ENCODE assay signal across 8 cellular contexts in the genomic region with DNA sequence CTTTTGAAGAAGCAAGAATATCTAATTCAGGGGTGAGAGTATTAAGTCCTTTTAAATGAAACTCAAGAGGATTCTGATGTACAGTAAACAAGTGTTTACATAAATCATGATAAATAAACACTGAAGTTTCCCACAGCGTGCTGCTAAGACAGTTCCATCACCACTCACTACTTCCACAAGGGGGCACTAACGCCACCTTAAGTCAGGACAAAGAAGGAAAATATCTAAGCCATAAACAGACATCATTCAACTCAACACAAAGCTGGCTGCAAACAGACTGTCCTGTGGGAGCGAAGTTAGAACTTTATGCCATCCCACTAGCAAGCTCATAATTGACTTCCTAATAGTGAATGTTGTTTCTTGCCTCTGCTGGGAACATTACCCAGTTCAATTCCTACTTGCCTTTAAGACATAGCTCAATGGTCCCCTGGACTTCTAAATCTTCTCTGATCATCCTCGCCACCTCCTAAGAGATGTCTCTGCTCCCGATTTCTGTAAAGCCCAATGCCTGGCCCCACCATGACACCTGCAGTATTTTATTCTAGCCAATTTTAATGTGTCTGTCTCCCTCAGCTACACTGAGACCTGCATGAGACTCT. TPM values are rescaled to one million over a fixed set of nuclear protein-coding genes. Genes with fewer than 3 reads are reported as not detected.
DNase-seq lines count a peak whose midpoint lies in the region; ATAC-seq and TF ChIP-seq lines count a peak whose summit lies in the region.

No MANE protein-coding gene starts in this region.

- H3K27me3 ChIP-seq in dorsolateral prefrontal cortex: no peaks in the 10 kb centered on the region

- H3K27ac ChIP-seq in dorsolateral prefrontal cortex: peak overlapping the region in 2 of 59 donors; percentile 14 to 27

- peak; percentile 71 to 95 (median 90) for TF ChIP-seq CTCF in dorsolateral prefrontal cortex (IDR thresholded peaks at IDR 0.05 in 54 of 56, conservative IDR thresholded peaks at IDR 0.05 in 2 of 56; ENCODE audit: low read depth in 1 of 56, partially characterized antibody in 56 of 56)

- peak; percentile 73 for ATAC-seq in GM18861 (IDR thresholded peaks at IDR 0.05; ENCODE audit: unreplicated experiment)
- peak; percentile 93 for ATAC-seq in HG03280 (IDR thresholded peaks at IDR 0.05; ENCODE audit: unreplicated experiment)
- ATAC-seq in memory B cell (ENCODE audit: low read depth): peak; percentile 76

- H3K4me3 ChIP-seq in dorsolateral prefrontal cortex: no peak overlapping the region

- POLR2A ChIA-PET in activated CD4-positive, alpha-beta T cell treated with anti-CD3 and anti-CD28 coated beads, Interleukin-2, amount 10 ng/mL, durations not matched to agents 7 days and 5 days (lab: Charles Lee): no interaction called here

- intact Hi-C loops in dorsolateral prefrontal cortex (cut with DNase I): loop anchor here (1.0 to 5.0 kb wide), 4 partner anchors 44 to 291 kb away; partner anchors contain the start of gene SERPINE2 (in 2 of the 2)

- no peaks in the 10 kb centered on the region for H3K9me3 Mint-ChIP-seq in activated CD4-positive, alpha-beta T cell treated with anti-CD3 and anti-CD28 coated beads, Interleukin-2, amount 10 ng/mL, durations not matched to agents 7 days and 5 days
- no peaks in the 10 kb centered on the region for H3K9me3 Mint-ChIP-seq in memory B cell

- no peaks in the 10 kb centered on the region for H3K36me3 Mint-ChIP-seq in activated CD4-positive, alpha-beta T cell treated with anti-CD3 and anti-CD28 coated beads, Interleukin-2, amount 10 ng/mL, durations not matched to agents 7 days and 5 days (ENCODE audit: low read depth)
- H3K36me3 Mint-ChIP-seq in memory B cell: no peaks in the 10 kb centered on the region

- H3K27me3 Mint-ChIP-seq in activated CD4-positive, alpha-beta T cell treated with anti-CD3 and anti-CD28 coated beads, Interleukin-2, amount 10 ng/mL, durations not matched to agents 7 days and 5 days: no peaks in the 10 kb centered on the region
- peaks cover 2% of the 10 kb centered on the region for H3K27me3 Mint-ChIP-seq in memory B cell

- no peak overlapping the region for H3K4me3 Mint-ChIP-seq in activated CD4-positive, alpha-beta T cell treated with anti-CD3 and anti-CD28 coated beads, Interleukin-2, amount 10 ng/mL, durations not matched to agents 7 days and 5 days
- H3K4me3 Mint-ChIP-seq in memory B cell: no peak overlapping the region

- CTCF ChIA-PET in activated CD4-positive, alpha-beta T cell treated with anti-CD3 and anti-CD28 coated beads, Interleukin-2, amount 10 ng/mL, durations not matched to agents 7 days and 5 days (lab: Charles Lee): interaction anchor here (0.5 to 2.6 kb wide), 18 partner anchors 9 to 1738 kb away, joined by 3 to 17 read pairs (median 4); no protein-coding TSS in a partner anchor

- DNase-seq in AG08396 (ENCODE audit: low spot score) (peak; percentile 70), NCI-H69 (lab: John Stamatoyannopoulos, UW) (peak; percentile 71), dorsolateral prefrontal cortex (peak in 7 of 10 donors; percentile 40 to 80 (median 57)), memory B cell (ENCODE audit: low spot score in 2 of 2) (peak; percentile 53 to 61)
- DNase-seq in activated CD4-positive, alpha-beta T cell treated with anti-CD3 and anti-CD28 coated beads, Interleukin-2, amount 10 ng/mL, durations not matched to agents 7 days and 5 days: peak; percentile 75
- peak; percentile 31 for DNase-seq in stimulated activated CD8-positive, alpha-beta memory T cell treated with anti-CD3 and anti-CD28 coated beads, Interleukin-4, amount 100 ng/mL, for 24 hours (ENCODE audit: low read depth)

- no peak overlapping the region for H3K27ac Mint-ChIP-seq in activated CD4-positive, alpha-beta T cell treated with anti-CD3 and anti-CD28 coated beads, Interleukin-2, amount 10 ng/mL, durations not matched to agents 7 days and 5 days
- H3K27ac Mint-ChIP-seq in memory B cell: no peak overlapping the region

- peaks cover 13% of the 10 kb centered on the region for H3K4me1 Mint-ChIP-seq in activated CD4-positive, alpha-beta T cell treated with anti-CD3 and anti-CD28 coated beads, Interleukin-2, amount 10 ng/mL, durations not matched to agents 7 days and 5 days
- no peaks in the 10 kb centered on the region for H3K4me1 Mint-ChIP-seq in memory B cell

RNA-seq across cellular contexts. Expression of gene MRPL44, which starts 36.5 kb away (rescaled TPM):
- 10 to 100 TPM; 29.6 to 32.1 TPM for total RNA-seq in activated CD4-positive, alpha-beta T cell treated with anti-CD3 and anti-CD28 coated beads, Interleukin-2, amount 10 ng/mL, durations not matched to agents 7 days and 5 days
- 10 to 100 TPM; 12.3 to 28.1 (median 20.4) TPM for total RNA-seq in dorsolateral prefrontal cortex

RNA-seq across cellular contexts. Expression of gene SERPINE2, which starts 45.4 kb away (rescaled TPM):
- 1 to 10 TPM; 4.4 to 4.8 TPM for total RNA-seq in activated CD4-positive, alpha-beta T cell treated with anti-CD3 and anti-CD28 coated beads, Interleukin-2, amount 10 ng/mL, durations not matched to agents 7 days and 5 days
- total RNA-seq in dorsolateral prefrontal cortex: 100 to 1,000 TPM in 92 of 120 experiments, 10 to 100 TPM in 28; 66.5 to 251 (median 114) TPM

RNA-seq across cellular contexts. Expression of gene WDFY1, which starts 48.6 kb away (rescaled TPM):
- 10 to 100 TPM; 79.2 to 82.5 TPM for total RNA-seq in activated CD4-positive, alpha-beta T cell treated with anti-CD3 and anti-CD28 coated beads, Interleukin-2, amount 10 ng/mL, durations not matched to agents 7 days and 5 days
- 10 to 100 TPM; 24.8 to 56.2 (median 37.5) TPM for total RNA-seq in dorsolateral prefrontal cortex

Comparison
In these comparisons a context has a peak if more than half of its experiments do, and no peak if none do; other contexts are left out.
1. RNA of gene SERPINE2, which starts 45.4 kb away (total RNA-seq): 66.5 to 251 TPM in dorsolateral prefrontal cortex; 4.4 to 4.8 TPM in activated CD4-positive, alpha-beta T cell treated with anti-CD3 and anti-CD28 coated beads, Interleukin-2, amount 10 ng/mL, durations not matched to agents 7 days and 5 days; every median in the first group is over 10 times any median in the second.
2. Peak in every context shown above with its lines, with median percentiles within 50 percentile points of each other: DNase-seq and ATAC-seq.